10 cellular contexts compared by ENCODE assay signal in the genomic region with DNA sequence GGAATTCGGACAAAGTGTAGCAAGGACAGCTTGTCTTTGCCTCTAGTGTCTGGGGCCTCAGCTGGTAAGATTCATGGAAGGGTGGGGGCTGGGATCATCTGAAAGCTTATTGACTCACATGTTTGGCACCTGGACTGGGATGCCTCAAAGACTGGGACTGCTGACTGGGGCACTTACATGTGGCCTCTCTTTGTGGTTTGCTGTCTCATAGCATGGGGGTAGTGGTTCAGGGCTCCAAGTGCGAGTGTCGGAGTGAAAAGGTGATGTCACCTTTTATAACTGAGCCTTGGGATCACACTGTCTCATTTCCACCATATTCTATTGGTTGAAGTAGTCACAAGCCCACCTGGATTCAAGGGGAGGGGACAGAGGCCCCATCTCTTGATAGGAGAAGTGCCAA.
A peak's percentile ranks its signal among the peaks of the same experiment; 100 is the strongest.
DNase-seq lines count a peak whose midpoint lies in the region; ATAC-seq lines count a peak whose summit lies in the region.
"Had no signal": no experiment of that assay in that cellular context is flagged by ENCODE, and none has a peak within 500 bp of the region (broad histone marks: within the 10 kb centered on the region; RNA-seq: fewer than 3 reads in every experiment).

No MANE protein-coding gene starts in this region.

- ATAC-seq in HG03175 (IDR thresholded peaks at IDR 0.05; ENCODE audit: unreplicated experiment), result no peak
- ATAC-seq: esophagus mucosa had no signal

- peak; percentile 68 for DNase-seq in AG08395 (ENCODE audit: low spot score)
- DNase-seq in HK-2 (ENCODE audit: unreplicated experiment), result peak; percentile 92
- peak; percentile 41 for DNase-seq in SKM-1 (lab: John Stamatoyannopoulos, UW; ENCODE audit: unreplicated experiment)
- peak; percentile 95 for DNase-seq in glomerular visceral epithelial cell (ENCODE audit: extremely low spot score)
- no peak for DNase-seq in NCI-H187 treated with DMSO at 0.1 percent for 48 hours (lab: John Stamatoyannopoulos, UW)
- no peak for DNase-seq in NCI-H748 (lab: John Stamatoyannopoulos, UW; ENCODE audit: unreplicated experiment)
- no peak for DNase-seq in NCI-H748 treated with DMSO at 0.1 percent for 48 hours (lab: John Stamatoyannopoulos, UW)
- DNase-seq: NCI-H510A treated with DMSO at 0.1 percent for 48 hours had no signal

Comparison
In these comparisons a context has a peak if more than half of its experiments do, and no peak if none do; other contexts are left out.
1. DNase-seq: peak in AG08395 (single experiment), HK-2 (single experiment), SKM-1 (single experiment) and glomerular visceral epithelial cell (single experiment); none in NCI-H187 treated with DMSO at 0.1 percent for 48 hours (single experiment), NCI-H748 (single experiment) and NCI-H748 treated with DMSO at 0.1 percent for 48 hours (single experiment).